Comparison of ENCODE assay signal across 2 cellular contexts in genomic region chr6:108121612-108122011, GRCh38.
TF ChIP-seq lines count a peak whose summit lies in the region.

No MANE protein-coding gene starts in this region.

TF ChIP-seq in GM23338, 12 proteins besides CTCF, POLR2A, EP300 and RAD21:
- TF ChIP-seq ZNF462 (CRISPR knock-in tag; IDR thresholded peaks at IDR 0.05) (no peak), EZH2 (IDR thresholded peaks at IDR 0.05; ENCODE audit: low read depth, unreplicated experiment) (peak; percentile 74)

TF ChIP-seq in H1, 55 proteins besides CTCF, POLR2A, EP300 and RAD21:
- no peak for TF ChIP-seq JUN (IDR thresholded peaks at IDR 0.05; ENCODE audit: low read depth, low read length)
- TF ChIP-seq SAP30 (IDR thresholded peaks at IDR 0.05; ENCODE audit: insufficient read depth, insufficient replicate concordance, low read length): no peak
- TF ChIP-seq ZNF274 (IDR thresholded peaks at IDR 0.05; ENCODE audit: borderline replicate concordance, extremely low read depth, low read length): no peak
- TF ChIP-seq RBBP5 (IDR thresholded peaks at IDR 0.05; ENCODE audit: borderline replicate concordance, low read depth, low read length): no peak
- TF ChIP-seq SUZ12 (IDR thresholded peaks at IDR 0.05; ENCODE audit: low read length): peak; percentile 84; the same call in 1 of the 2 replicates
- no peak for TF ChIP-seq RXRA (IDR thresholded peaks at IDR 0.05; ENCODE audit: insufficient read depth, low read depth, low read length)
- TF ChIP-seq EZH2 (IDR thresholded peaks at IDR 0.05; ENCODE audit: low read depth, low read length, severe bottlenecking): peak; percentile 82
- TF ChIP-seq SP1 (IDR thresholded peaks at IDR 0.05; ENCODE audit: low read depth, low read length): no peak
- TF ChIP-seq NRF1 (IDR thresholded peaks at IDR 0.05; ENCODE audit: low read depth, low read length): no peak
- no peak for TF ChIP-seq TAF7 (optimal IDR thresholded peaks at IDR 0.05; ENCODE audit: borderline replicate concordance, low read depth, low read length)
- TF ChIP-seq POLR2AphosphoS5 (IDR thresholded peaks at IDR 0.05; ENCODE audit: low read depth, low read length): no peak
- no peak for TF ChIP-seq CBX8 (IDR thresholded peaks at IDR 0.05; ENCODE audit: borderline replicate concordance, low read depth, low read length)
- TF ChIP-seq HDAC2 (IDR thresholded peaks at IDR 0.05; ENCODE audit: borderline replicate concordance in 1 of 2, low read depth in 2 of 2, low read length in 2 of 2): no peak
- TF ChIP-seq TEAD4 (IDR thresholded peaks at IDR 0.05; ENCODE audit: low read depth, low read length): no peak
- TF ChIP-seq RFX5 (IDR thresholded peaks at IDR 0.05; ENCODE audit: borderline replicate concordance, low read depth, low read length): no peak
